In genomic region chr4:168852933-168853713, GRCh38 we compare ENCODE assay signal across 10 cellular contexts.
A peak's percentile ranks its signal among the peaks of the same experiment; 100 is the strongest.
DNase-seq lines count a peak whose midpoint lies in the region; ATAC-seq and TF ChIP-seq lines count a peak whose summit lies in the region.
"Had no signal": no experiment of that assay in that cellular context is flagged by ENCODE, and none has a peak within 500 bp of the region (broad histone marks: within the 10 kb centered on the region; RNA-seq: fewer than 3 reads in every experiment).

No MANE protein-coding gene starts in this region.

- TF ChIP-seq POLR2A in uterus (IDR thresholded peaks at IDR 0.05) = no peak

- WGBS in right cardiac atrium = 74% methylated on average over 6 of the region's 6 CpGs

- no peaks in the 10 kb centered on the region for H3K9me3 Mint-ChIP-seq in chondrocyte (ENCODE audit: low read depth)

- no peak for ATAC-seq in right cardiac atrium
- no peak for ATAC-seq in Right ventricle myocardium inferior
- peak; percentile 42 for ATAC-seq in HG03060 (IDR thresholded peaks at IDR 0.05; ENCODE audit: low read depth, unreplicated experiment)

- H3K4me3 Mint-ChIP-seq in chondrocyte (ENCODE audit: unreplicated experiment) = no peak overlapping the region

- H3K4me3 ChIP-seq in right cardiac atrium (ENCODE audit: low read length) (no peak overlapping the region), uterus (no peak overlapping the region)

- no peaks in the 10 kb centered on the region for H3K27me3 ChIP-seq in right cardiac atrium (ENCODE audit: control insufficient read depth, insufficient read depth)
- H3K27me3 ChIP-seq in uterus = no peaks in the 10 kb centered on the region

- DNase-seq in right cardiac atrium (no peak), Right ventricle myocardium inferior (ENCODE audit: missing footprints) (no peak), chondrocyte (ENCODE audit: low spot score) (no peak), uterus (no peak), head of caudate nucleus (no peak), NCI-H1105 treated with DMSO at 0.1 percent for 48 hours (lab: John Stamatoyannopoulos, UW) (no peak), NCI-H1048 (lab: John Stamatoyannopoulos, UW) (no peak)
- DNase-seq: NCI-H526 had no signal

- intact Hi-C loops in right cardiac atrium (cut with DNase I) = no loop called here
- intact Hi-C loops in Right ventricle myocardium inferior (cut with DNase I) = no loop called here
- intact Hi-C loops in uterus (cut with DNase I; ENCODE audit: low total_unique reads) = no loop called here
- intact Hi-C loops in head of caudate nucleus (cut with DNase I) = no loop called here

- no peaks in the 10 kb centered on the region for H3K36me3 ChIP-seq in uterus

- H3K9me3 ChIP-seq in right cardiac atrium (ENCODE audit: control insufficient read depth, low read length) (no peaks in the 10 kb centered on the region), uterus (no peaks in the 10 kb centered on the region)

- H3K4me1 ChIP-seq in right cardiac atrium (ENCODE audit: control insufficient read depth, insufficient read depth, low read length) (peaks cover 16% of the 10 kb centered on the region), uterus (peaks cover 3 to 15% of the 10 kb centered on the region in 2 donors)

- peaks cover 95% of the 10 kb centered on the region for H3K4me1 Mint-ChIP-seq in chondrocyte (ENCODE audit: low read depth)

- H3K27ac ChIP-seq in right cardiac atrium (ENCODE audit: low read length) = peak overlapping the region; percentile 50
- peak overlapping the region; percentile 98 to 99 for H3K27ac ChIP-seq in uterus
- H3K27ac ChIP-seq: C4-2B had no signal

- no peaks in the 10 kb centered on the region for H3K27me3 Mint-ChIP-seq in chondrocyte (ENCODE audit: low read depth)

- TF ChIP-seq CTCF in chondrocyte (IDR thresholded peaks at IDR 0.05) (no peak), uterus (IDR thresholded peaks at IDR 0.05) (no peak)

- H3K36me3 Mint-ChIP-seq in chondrocyte (ENCODE audit: low read depth) = peaks cover 46% of the 10 kb centered on the region

- H3K27ac Mint-ChIP-seq in chondrocyte (ENCODE audit: unreplicated experiment) = peak overlapping the region; percentile 94
